Comparison of ENCODE assay signal across 12 cellular contexts in the genomic region with DNA sequence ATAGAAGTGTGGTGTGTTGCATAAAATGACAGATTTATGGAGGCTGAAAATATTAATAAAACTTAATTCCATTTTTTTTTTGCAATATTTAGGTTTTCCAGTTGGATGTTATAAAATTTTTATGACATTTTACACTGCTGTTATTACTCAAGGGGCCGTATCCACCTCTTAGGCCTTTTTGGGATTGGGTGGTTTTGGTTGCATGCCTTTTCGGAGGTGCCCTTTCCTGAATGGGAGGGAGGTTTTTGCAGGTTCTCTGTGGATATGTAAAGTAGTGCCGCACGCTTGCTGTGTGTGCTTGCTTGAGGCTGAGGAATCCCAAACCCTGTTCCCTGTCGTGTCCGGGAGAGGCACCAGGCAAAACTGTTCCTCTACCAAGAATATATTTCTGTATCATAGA. TPM values are rescaled to one million over a fixed set of nuclear protein-coding genes. Genes with fewer than 3 reads are reported as not detected.
DNase-seq lines count a peak whose midpoint lies in the region; ATAC-seq, FAIRE-seq and TF ChIP-seq lines count a peak whose summit lies in the region.
"Had no signal": no experiment of that assay in that cellular context is flagged by ENCODE, and none has a peak within 500 bp of the region (broad histone marks: within the 10 kb centered on the region; RNA-seq: fewer than 3 reads in every experiment).

No MANE protein-coding gene starts in this region.

- no peaks in the 10 kb centered on the region for H3K9me3 Mint-ChIP-seq in natural killer cell
- H3K9me3 Mint-ChIP-seq: activated T-helper 2 cell treated with anti-CD3 and anti-CD28 coated beads, Interferon-gamma antibody, Interleukin-2, Interleukin-4, amounts not matched to agents 10 μg/mL and 5 μg/mL and 100 μg/mL, durations not matched to agents 14 hours and 24 hours and 36 hours had no signal

- H4K20me1 ChIP-seq in HepG2 (ENCODE audit: insufficient read depth, low read length), result peaks cover 59% of the 10 kb centered on the region

- no peak for TF ChIP-seq RAD21 in HepG2 (CRISPR knock-in tag; IDR thresholded peaks at IDR 0.05)

- peak overlapping the region; percentile 80 for H3K4me2 ChIP-seq in HepG2 (ENCODE audit: low read depth, low read length)

- H3K4me3 ChIP-seq in HepG2 (replicated peaks in 1 of 3; ENCODE audit: insufficient read depth in 1 of 3, low read depth in 2 of 3, low read length in 3 of 3) (no peak overlapping the region), right lobe of liver (no peak overlapping the region), breast epithelium (peak overlapping the region in 1 of 3 donors; percentile 32), pancreas (no peak overlapping the region)

- in situ Hi-C loops in HepG2 (cut with HindIII; ENCODE audit: extremely low pct_ligation_motif_present, low pct_unique_long_range_greater_than_20kb), result no loop called here

- no peaks in the 10 kb centered on the region for H3K36me3 Mint-ChIP-seq in natural killer cell

- H3K27ac ChIP-seq in HepG2 (ENCODE audit: extremely low read length, insufficient read depth, low read length) (no peak overlapping the region), right lobe of liver (no peak overlapping the region), breast epithelium (peak overlapping the region; percentile 39 to 98), pancreas (no peak overlapping the region)
- H3K27ac ChIP-seq: HL-60 had no signal

- H3K9me3 ChIP-seq in HepG2 (ENCODE audit: low read length) (no peaks in the 10 kb centered on the region), right lobe of liver (no peaks in the 10 kb centered on the region), breast epithelium (no peaks in the 10 kb centered on the region), pancreas (no peaks in the 10 kb centered on the region)

- H3K4me3 Mint-ChIP-seq in natural killer cell, result no peak overlapping the region

- no peaks in the 10 kb centered on the region for H3K27me3 Mint-ChIP-seq in natural killer cell (ENCODE audit: low read depth in 2 of 2)

- peak overlapping the region; percentile 92 to 98 for H3K27ac Mint-ChIP-seq in natural killer cell
- H3K27ac Mint-ChIP-seq: activated T-helper 2 cell treated with anti-CD3 and anti-CD28 coated beads, Interferon-gamma antibody, Interleukin-2, Interleukin-4, amounts not matched to agents 10 μg/mL and 5 μg/mL and 100 μg/mL, durations not matched to agents 14 hours and 24 hours and 36 hours had no signal

- no peak for TF ChIP-seq POLR2A in HepG2 (IDR thresholded peaks at IDR 0.05; ENCODE audit: insufficient read depth in 1 of 2, low read depth in 2 of 2, low read length in 2 of 2)
- TF ChIP-seq POLR2A in right lobe of liver (IDR thresholded peaks at IDR 0.05), result no peak
- no peak for TF ChIP-seq POLR2A in breast epithelium (IDR thresholded peaks at IDR 0.05)

- TF ChIP-seq EP300 in HepG2 (IDR thresholded peaks at IDR 0.05; ENCODE audit: low read depth in 2 of 2, low read length in 2 of 2), result no peak
- TF ChIP-seq EP300 in HepG2 (CRISPR knock-in tag; IDR thresholded peaks at IDR 0.05; ENCODE audit: borderline replicate concordance), result no peak

- H3K4me1 ChIP-seq in HepG2 (ENCODE audit: insufficient read depth, low read length) (peaks cover 49% of the 10 kb centered on the region), right lobe of liver (peaks cover 0 to 26% (median 0%) of the 10 kb centered on the region in 4 donors), breast epithelium (peaks cover 0 to 11% of the 10 kb centered on the region in 2 donors), pancreas (peaks cover 3 to 25% (median 11%) of the 10 kb centered on the region in 3 donors)

- H3K4me1 Mint-ChIP-seq in natural killer cell, result peaks cover 70% of the 10 kb centered on the region in 2 donors

- H3K9ac ChIP-seq in HepG2 (ENCODE audit: insufficient read depth, low read depth, low read length), result no peak overlapping the region

- no peak overlapping the region for H2AFZ ChIP-seq in HepG2 (ENCODE audit: low read length)

- no TSS peak for BruUV-seq in HepG2 (replicated peaks; lab: Mats Ljungman, UMichigan)

- WGBS in HepG2 (ENCODE audit: low lambda C conversion rate), result 97% methylated on average over 6 of the region's 6 CpGs
- 69% methylated on average over 2 of the region's 6 CpGs for WGBS in right lobe of liver (ENCODE audit: insufficient coverage, low coverage, low lambda C conversion rate, missing lambda C conversion rate)
- WGBS in pancreas, 2 donors, result 86 to 92% methylated on average over 6 of the region's 6 CpGs

- ATAC-seq in HepG2 (no peak), right lobe of liver (no peak), natural killer cell (no peak), pancreas (no peak), HG02763 (IDR thresholded peaks at IDR 0.05; ENCODE audit: unreplicated experiment) (no peak)

- POLR2A ChIA-PET in HepG2 (lab: Yijun Ruan, JAX), result no interaction called here

- FAIRE-seq in HepG2 (lab: Jason Lieb, UNC) (no peak), pancreas (lab: Jason Lieb, UNC) (no peak)

- H3K27me3 ChIP-seq in HepG2 (ENCODE audit: control insufficient read depth in 1 of 2, insufficient read depth in 2 of 2, low read length in 2 of 2) (no peaks in the 10 kb centered on the region), right lobe of liver (no peaks in the 10 kb centered on the region), breast epithelium (no peaks in the 10 kb centered on the region), pancreas (no peaks in the 10 kb centered on the region)

- H3K36me3 ChIP-seq in HepG2 (replicated peaks in 1 of 2; ENCODE audit: control insufficient read depth in 1 of 2, insufficient read depth in 2 of 2, low read length in 2 of 2) (peaks cover 3 to 18% of the 10 kb centered on the region in 2 experiments), right lobe of liver (peaks cover 0 to 4% (median 0%) of the 10 kb centered on the region in 4 donors), breast epithelium (no peaks in the 10 kb centered on the region), pancreas (no peaks in the 10 kb centered on the region)

- peaks cover 97% of the 10 kb centered on the region for H3K79me2 ChIP-seq in HepG2 (ENCODE audit: insufficient read depth, low read length)

- DNase-seq in HepG2 (ENCODE audit: low spot score) (no peak), right lobe of liver (no peak), breast epithelium (ENCODE audit: low spot score in 2 of 2) (no peak), natural killer cell (no peak), pancreas (no peak), NCI-H1436 treated with DMSO at 0.1 percent for 48 hours (lab: John Stamatoyannopoulos, UW) (no peak), OCI-M1 (lab: John Stamatoyannopoulos, UW) (no peak)
- DNase-seq: dermis blood vessel endothelial cell, NCI-H187 treated with DMSO at 0.1 percent for 48 hours had no signal

- CTCF ChIA-PET in HepG2 (lab: Yijun Ruan, JAX; ENCODE audit: low intra/inter-chr PET ratio, low total read pairs), result no interaction called here

- no peak for TF ChIP-seq CTCF in HepG2 (CRISPR knock-in tag; IDR thresholded peaks at IDR 0.05)
- no peak for TF ChIP-seq CTCF in right lobe of liver (IDR thresholded peaks at IDR 0.05)
- TF ChIP-seq CTCF in breast epithelium (IDR thresholded peaks at IDR 0.05), result no peak
- no peak for TF ChIP-seq CTCF in natural killer cell (IDR thresholded peaks at IDR 0.05)
- no peak for TF ChIP-seq CTCF in pancreas (IDR thresholded peaks at IDR 0.05)

- intact Hi-C loops in HepG2 (cut with micrococcal nuclease; ENCODE audit: unreplicated experiment), result loop anchor here (5.0 kb wide), 1 partner anchor 208 kb away; no protein-coding TSS in a partner anchor
- intact Hi-C loops in right lobe of liver (cut with DNase I), result no loop called here
- intact Hi-C loops in breast epithelium (cut with DNase I; ENCODE audit: low total_unique reads), result no loop called here
- intact Hi-C loops in natural killer cell (cut with micrococcal nuclease), result loop anchor here (5.0 kb wide), 1 partner anchor 68 kb away; no protein-coding TSS in a partner anchor
- intact Hi-C loops in pancreas (cut with DNase I), result loop anchor here in 1 of 3 donors (10.0 kb wide), 1 partner anchor 161 kb away; no protein-coding TSS in a partner anchor

TF ChIP-seq in HepG2, 621 proteins besides CTCF, POLR2A, EP300 and RAD21 (continues in another document):
- no peak for TF ChIP-seq KAT2B (IDR thresholded peaks at IDR 0.05; ENCODE audit: borderline replicate concordance, low read depth, low read length)

RNA-seq across cellular contexts. Expression of gene ARID1B, which starts 6.8 kb away (rescaled TPM):
- total RNA-seq in HepG2 (2016; rRNA removed; fragmentation: Illumina TruSeq; extraction: Trizol) (32.6 and 38.0 TPM in 2 replicates), right lobe of liver (10 to 100 TPM; 23.2 to 35.3 (median 30.7) TPM), breast epithelium (100 to 1,000 TPM in 2 of 3 donors, 10 to 100 TPM in 1; 99.9 to 205 (median 131) TPM), natural killer cell (100 to 1,000 TPM; 180 to 201 (median 189) TPM), pancreas (10 to 100 TPM; 32.1 to 68.0 (median 43.7) TPM)
- 41.7 TPM in 2 replicates for total RNA-seq in HepG2 (2016; cell fraction: cytosol; rRNA removed; fragmentation: Illumina TruSeq; extraction: Trizol; ENCODE audit: low read depth)
- 30.2 and 35.7 TPM in 2 replicates for total RNA-seq in HepG2 (2016; cell fraction: insoluble cytoplasmic fraction; rRNA removed; fragmentation: Illumina TruSeq; extraction: Trizol)
- total RNA-seq in HepG2 (2016; cell fraction: membrane; rRNA removed; fragmentation: Illumina TruSeq; extraction: Trizol), result 16.5 and 21.3 TPM in 2 replicates
- total RNA-seq in HepG2 (2016; cell fraction: nucleus; rRNA removed; fragmentation: Illumina TruSeq; extraction: Trizol), result 130 and 139 TPM in 2 replicates
- polyA plus RNA-seq in HepG2 (2011; rRNA removed) (20.1 and 22.5 TPM in 2 replicates), pancreas (10 to 100 TPM; 16.2 to 16.4 TPM)
- 13.6 and 13.8 TPM in 2 replicates for polyA plus RNA-seq in HepG2 (2011; cell fraction: cytosol; rRNA removed)
- polyA plus RNA-seq in HepG2 (2011; cell fraction: nucleus; rRNA removed), result 47.4 and 49.3 TPM in 2 replicates
- 25.2 and 26.7 TPM in 2 replicates for polyA plus RNA-seq in HepG2 (2012)
- polyA plus RNA-seq in HepG2 (2016; cell fraction: cytosol; fragmentation: Illumina TruSeq; extraction: Trizol; ENCODE audit: low read depth), result 1.8 and 2.0 TPM in 2 replicates
- 27.9 and 32.0 TPM in 2 replicates for polyA plus RNA-seq in HepG2 (2016; cell fraction: insoluble cytoplasmic fraction; fragmentation: Illumina TruSeq; extraction: Trizol; ENCODE audit: low read depth)
- polyA plus RNA-seq in HepG2 (2016; cell fraction: membrane; fragmentation: Illumina TruSeq; extraction: Trizol; ENCODE audit: low read depth), result 5.4 and 5.7 TPM in 2 replicates
- 44.9 and 47.2 TPM in 2 replicates for polyA plus RNA-seq in HepG2 (2016; cell fraction: nucleus; fragmentation: Illumina TruSeq; extraction: Trizol; ENCODE audit: insufficient read depth, low read depth)
- polyA minus RNA-seq in HepG2 (2011; rRNA and poly(A)+ RNA removed; ENCODE audit: low replicate concordance), result 77.4 and 128 TPM in 2 replicates
- 40.2 and 55.4 TPM in 2 replicates for polyA minus RNA-seq in HepG2 (2011; cell fraction: cytosol; rRNA and poly(A)+ RNA removed)
- polyA minus RNA-seq in HepG2 (2011; cell fraction: nucleus; rRNA and poly(A)+ RNA removed), result 329 and 355 TPM in 2 replicates

Comparison
In these comparisons a context has a peak if more than half of its experiments do, and no peak if none do; other contexts are left out.
1. intact Hi-C loops: an anchor here in HepG2 (5.0 kb wide) and natural killer cell (5.0 kb wide); none called in right lobe of liver and breast epithelium.
2. H3K27ac ChIP-seq: peak in breast epithelium (2 of 2); none in HepG2 (single experiment), right lobe of liver (0 of 3) and pancreas (0 of 4).